1 cellular context compared by ENCODE assay signal in the genomic region with DNA sequence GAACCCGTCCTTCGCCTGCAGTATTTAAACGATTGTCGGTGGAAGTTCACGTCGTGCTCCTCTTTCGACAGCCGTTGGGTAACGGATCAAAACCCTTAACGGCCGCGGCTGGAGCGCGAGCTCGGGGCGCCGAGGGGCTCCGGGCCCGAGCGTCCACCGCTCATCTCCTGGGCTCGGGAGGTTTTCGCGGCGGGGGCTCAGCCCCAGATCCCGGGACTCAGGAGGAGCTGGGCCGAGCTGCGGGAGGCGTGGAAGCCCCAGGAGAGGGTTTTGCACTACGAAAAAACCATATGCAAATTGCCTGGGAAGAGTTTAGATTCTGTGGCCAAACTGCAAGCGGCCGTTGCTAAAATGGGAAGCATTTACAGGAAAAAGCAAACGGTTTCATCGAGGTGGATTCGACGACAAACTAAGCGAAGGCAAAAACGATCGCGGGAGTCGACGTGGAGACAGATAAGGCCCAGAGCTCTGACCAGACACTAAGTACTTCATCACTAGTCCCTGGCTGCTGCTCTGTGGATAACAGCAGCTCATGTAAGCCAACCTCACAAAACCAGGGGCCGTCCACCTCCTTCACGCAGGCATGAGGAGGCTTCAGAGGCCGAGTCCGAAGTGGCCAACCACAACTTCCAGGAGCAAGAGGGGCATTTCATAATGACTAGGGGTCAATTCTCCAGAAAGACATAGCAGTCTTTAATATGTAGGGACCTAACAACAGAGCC.
TF ChIP-seq lines count a peak whose summit lies in the region.

No MANE protein-coding gene starts in this region.

TF ChIP-seq in SK-N-SH treated with all-trans-retinoic acid at 6 μM for 48 hours, 23 proteins besides CTCF, POLR2A, EP300 and RAD21 (continued from another document):
- TF ChIP-seq ZNF70 (CRISPR knock-in tag; IDR thresholded peaks at IDR 0.05), result no peak
